In genomic region chr11:35812850-35813249, GRCh38 we compare ENCODE assay signal across 25 cellular contexts.
DNase-seq lines count a peak whose midpoint lies in the region; ATAC-seq, FAIRE-seq and TF ChIP-seq lines count a peak whose summit lies in the region.
"Had no signal": no experiment of that assay in that cellular context is flagged by ENCODE, and none has a peak within 500 bp of the region (broad histone marks: within the 10 kb centered on the region; RNA-seq: fewer than 3 reads in every experiment).

No MANE protein-coding gene starts in this region.

- peaks cover 54% of the 10 kb centered on the region for H3K36me3 Mint-ChIP-seq in activated T-cell treated with anti-CD3 and anti-CD28 coated beads, Interleukin-2, amount 50 U/mL, for 24 hours (ENCODE audit: low read depth)

- intact Hi-C loops in HepG2 (cut with micrococcal nuclease; ENCODE audit: unreplicated experiment) = no loop called here
- intact Hi-C loops in heart right ventricle (cut with DNase I) = loop anchor here in 1 of 10 donors (10.0 kb wide), 1 partner anchor 148 kb away; the partner anchor contains the start of gene TRIM44
- intact Hi-C loops in uterus (cut with DNase I; ENCODE audit: low total_unique reads) = no loop called here

- no peak overlapping the region for H3K4me3 ChIP-seq in liver (ENCODE audit: low read depth in 1 of 3, low read length in 3 of 3)
- H3K4me3 ChIP-seq in HepG2 (replicated peaks in 1 of 3; ENCODE audit: insufficient read depth in 1 of 3, low read depth in 2 of 3, low read length in 3 of 3) = no peak overlapping the region
- H3K4me3 ChIP-seq in heart right ventricle = no peak overlapping the region
- no peak overlapping the region for H3K4me3 ChIP-seq in uterus
- H3K4me3 ChIP-seq: A549, esophagus muscularis mucosa, lower lobe of right lung, neural progenitor cell, tibial nerve had no signal

- TF ChIP-seq RAD21 in liver (IDR thresholded peaks at IDR 0.05) (no peak), HepG2 (CRISPR knock-in tag; IDR thresholded peaks at IDR 0.05) (no peak)

- H3K36me3 ChIP-seq in liver (ENCODE audit: control insufficient read depth in 4 of 4, insufficient read depth in 3 of 4, low read depth in 1 of 4, low read length in 3 of 4) = peaks cover 0 to 1% (median 0%) of the 10 kb centered on the region in 4 donors
- H3K36me3 ChIP-seq in HepG2 (replicated peaks in 1 of 2; ENCODE audit: control insufficient read depth in 1 of 2, insufficient read depth in 2 of 2, low read length in 2 of 2) = peaks cover 0 to 10% of the 10 kb centered on the region in 2 experiments; a peak in 1 of 5 replicates
- peaks cover 0 to 7% (median 0%) of the 10 kb centered on the region in 9 donors for H3K36me3 ChIP-seq in heart right ventricle
- no peaks in the 10 kb centered on the region for H3K36me3 ChIP-seq in uterus
- H3K36me3 ChIP-seq: neural progenitor cell had no signal

- TF ChIP-seq CTCF in liver (IDR thresholded peaks at IDR 0.05; ENCODE audit: low read depth, low read length, missing input control) (no peak), HepG2 (CRISPR knock-in tag; IDR thresholded peaks at IDR 0.05) (no peak), heart right ventricle (IDR thresholded peaks at IDR 0.05) (no peak), uterus (IDR thresholded peaks at IDR 0.05) (no peak)

- no peak overlapping the region for H3K9ac ChIP-seq in liver (ENCODE audit: low read depth in 1 of 2, low read length in 2 of 2)
- H3K9ac ChIP-seq in HepG2 (ENCODE audit: insufficient read depth, low read depth, low read length) = no peak overlapping the region
- H3K9ac ChIP-seq: neural progenitor cell had no signal

- TF ChIP-seq POLR2A in HepG2 (IDR thresholded peaks at IDR 0.05; ENCODE audit: insufficient read depth in 1 of 2, low read depth in 2 of 2, low read length in 2 of 2) = no peak
- TF ChIP-seq POLR2A in uterus (IDR thresholded peaks at IDR 0.05) = no peak

- H3K4me3 Mint-ChIP-seq in activated T-cell treated with anti-CD3 and anti-CD28 coated beads, Interleukin-2, amount 50 U/mL, for 24 hours = no peak overlapping the region
- H3K4me3 Mint-ChIP-seq: CD4-positive, alpha-beta T cell; neural progenitor cell; stimulated activated naive CD8-positive, alpha-beta T cell treated with anti-CD3 and anti-CD28 coated beads, Interleukin-15, amount 100 ng/mL, for 72 hours; T-helper 2 cell treated with Interferon-gamma antibody and Interleukin-4, amounts not matched to agents 5 μg/mL and 100 μg/mL, for 36 hours had no signal

- ATAC-seq in HepG2 = no peak
- peak in 7 of 8 donors; percentile 43 to 84 (median 79) for ATAC-seq in heart right ventricle
- ATAC-seq in GM19467 (IDR thresholded peaks at IDR 0.05; ENCODE audit: unreplicated experiment) = no peak
- ATAC-seq: A549; PC-3; stimulated activated naive CD8-positive, alpha-beta T cell treated with anti-CD3 and anti-CD28 coated beads, Interleukin-15, amount 100 ng/mL, for 72 hours had no signal

- no peaks in the 10 kb centered on the region for H3K79me2 ChIP-seq in HepG2 (ENCODE audit: insufficient read depth, low read length)

- 40% methylated on average over 4 of the region's 4 CpGs for WGBS in liver
- 100% methylated on average over 4 of the region's 4 CpGs for WGBS in HepG2 (ENCODE audit: low lambda C conversion rate)
- 22 to 44% methylated on average over 4 of the region's 4 CpGs for WGBS in heart right ventricle, 2 donors

- no peak overlapping the region for H3K4me2 ChIP-seq in HepG2 (ENCODE audit: low read depth, low read length)
- H3K4me2 ChIP-seq: A549, neural progenitor cell had no signal

- in situ Hi-C loops in HepG2 (cut with HindIII; ENCODE audit: extremely low pct_ligation_motif_present, low pct_unique_long_range_greater_than_20kb) = no loop called here

- DNase-seq in HepG2 (ENCODE audit: low spot score) (no peak), heart right ventricle (peak in 1 of 2 donors; percentile 70), middle frontal gyrus (ENCODE audit: extremely low spot score, low spot score) (peak; percentile 51), uterus (peak; percentile 19 to 30), GM19239 (ENCODE audit: insufficient read length, low spot score) (no peak)
- DNase-seq in activated T-cell treated with anti-CD3 and anti-CD28 coated beads, Interleukin-2, amount 50 U/mL, for 24 hours = no peak
- DNase-seq: activated CD4-positive, alpha-beta T cell treated with anti-CD3 and anti-CD28 coated beads for 48 hours; activated gamma-delta T cell treated with Interleukin-2 at 50 U/mL for 16 hours; activated T-cell treated with anti-CD3 and anti-CD28 coated beads, Interleukin-2, amount 50 U/mL, for 1 hour; AML-193; CD4-positive, alpha-beta T cell; cortex of kidney; lower lobe of right lung; NCI-H510A treated with DMSO at 0.1 percent for 48 hours; PC-3; stimulated activated naive CD8-positive, alpha-beta T cell treated with anti-CD3 and anti-CD28 coated beads, Interleukin-15, amount 100 ng/mL, for 72 hours had no signal

- H3K27me3 ChIP-seq in liver (ENCODE audit: control insufficient read depth in 4 of 4, insufficient read depth in 4 of 4, low read length in 3 of 4) (no peaks in the 10 kb centered on the region), HepG2 (ENCODE audit: control insufficient read depth in 1 of 2, insufficient read depth in 2 of 2, low read length in 2 of 2) (no peaks in the 10 kb centered on the region), heart right ventricle (no peaks in the 10 kb centered on the region), uterus (no peaks in the 10 kb centered on the region)
- H3K27me3 ChIP-seq: esophagus muscularis mucosa, neural progenitor cell, tibial nerve had no signal

- POLR2A ChIA-PET in HepG2 (lab: Yijun Ruan, JAX) = interaction anchor here (1.2 kb wide), 1 partner anchor 9 kb away, joined by 4 read pairs; no protein-coding TSS in a partner anchor

- H3K9me3 ChIP-seq in liver (ENCODE audit: control insufficient read depth in 4 of 4, low read length in 3 of 4) = no peaks in the 10 kb centered on the region
- no peaks in the 10 kb centered on the region for H3K9me3 ChIP-seq in HepG2 (ENCODE audit: low read length)
- H3K9me3 ChIP-seq in heart right ventricle = no peaks in the 10 kb centered on the region
- H3K9me3 ChIP-seq in uterus = no peaks in the 10 kb centered on the region
- H3K9me3 ChIP-seq: A549, esophagus muscularis mucosa, lower lobe of right lung, tibial nerve had no signal

- CTCF ChIA-PET in HepG2 (lab: Yijun Ruan, JAX; ENCODE audit: low intra/inter-chr PET ratio, low total read pairs) = no interaction called here

- FAIRE-seq in HepG2 (lab: Jason Lieb, UNC) = no peak
- FAIRE-seq in GM19239 (lab: Jason Lieb, UNC) = no peak
- FAIRE-seq: A549, bronchial epithelial cell had no signal

- H4K20me1 ChIP-seq in HepG2 (ENCODE audit: insufficient read depth, low read length) = no peaks in the 10 kb centered on the region

- no peaks in the 10 kb centered on the region for H3K9me3 Mint-ChIP-seq in activated T-cell treated with anti-CD3 and anti-CD28 coated beads, Interleukin-2, amount 50 U/mL, for 24 hours
- H3K9me3 Mint-ChIP-seq: T-helper 2 cell treated with Interferon-gamma antibody and Interleukin-4, amounts not matched to agents 5 μg/mL and 100 μg/mL, for 36 hours had no signal

- H3K4me1 Mint-ChIP-seq in activated T-cell treated with anti-CD3 and anti-CD28 coated beads, Interleukin-2, amount 50 U/mL, for 24 hours (ENCODE audit: low read depth) = no peaks in the 10 kb centered on the region
- H3K4me1 Mint-ChIP-seq: stimulated activated naive CD8-positive, alpha-beta T cell treated with anti-CD3 and anti-CD28 coated beads, Interleukin-15, amount 100 ng/mL, for 72 hours had no signal

- H3K27ac ChIP-seq in liver (ENCODE audit: low read depth in 1 of 2, low read length in 2 of 2) = no peak overlapping the region
- no peak overlapping the region for H3K27ac ChIP-seq in HepG2 (ENCODE audit: extremely low read length, insufficient read depth, low read length)
- H3K27ac ChIP-seq in heart right ventricle = peak overlapping the region in 8 of 10 donors; percentile 3 to 76 (median 42)
- no peak overlapping the region for H3K27ac ChIP-seq in uterus
- H3K27ac ChIP-seq: A549, esophagus muscularis mucosa, lower lobe of right lung, neural progenitor cell, tibial nerve, VCaP had no signal

- no peak overlapping the region for H3K27ac Mint-ChIP-seq in activated T-cell treated with anti-CD3 and anti-CD28 coated beads, Interleukin-2, amount 50 U/mL, for 24 hours
- H3K27ac Mint-ChIP-seq: CD4-positive, alpha-beta T cell; neural progenitor cell; T-helper 2 cell treated with Interferon-gamma antibody and Interleukin-4, amounts not matched to agents 5 μg/mL and 100 μg/mL, for 36 hours had no signal

- peaks cover 6 to 38% (median 21%) of the 10 kb centered on the region in 4 donors for H3K4me1 ChIP-seq in liver (ENCODE audit: control insufficient read depth in 4 of 4, insufficient read depth in 4 of 4, low read length in 3 of 4)
- H3K4me1 ChIP-seq in HepG2 (ENCODE audit: insufficient read depth, low read length) = peaks cover 13% of the 10 kb centered on the region; the same call in 1 of the 2 replicates
- H3K4me1 ChIP-seq in heart right ventricle = peaks cover 15 to 66% (median 37%) of the 10 kb centered on the region in 9 donors
- no peaks in the 10 kb centered on the region for H3K4me1 ChIP-seq in uterus
- H3K4me1 ChIP-seq: A549, lower lobe of right lung had no signal

- BruUV-seq in HepG2 (replicated peaks; lab: Mats Ljungman, UMichigan) = no TSS peak

- H2AFZ ChIP-seq in HepG2 (ENCODE audit: low read length) = no peak overlapping the region
- H2AFZ ChIP-seq: neural progenitor cell had no signal

- no peaks in the 10 kb centered on the region for H3K27me3 Mint-ChIP-seq in activated T-cell treated with anti-CD3 and anti-CD28 coated beads, Interleukin-2, amount 50 U/mL, for 24 hours
- H3K27me3 Mint-ChIP-seq: CD4-positive, alpha-beta T cell; stimulated activated naive CD8-positive, alpha-beta T cell treated with anti-CD3 and anti-CD28 coated beads, Interleukin-15, amount 100 ng/mL, for 72 hours had no signal

- TF ChIP-seq EP300 in HepG2 (IDR thresholded peaks at IDR 0.05; ENCODE audit: low read depth in 2 of 2, low read length in 2 of 2) (no peak), HepG2 (CRISPR knock-in tag; IDR thresholded peaks at IDR 0.05; ENCODE audit: borderline replicate concordance) (no peak)

TF ChIP-seq in liver, 16 proteins besides CTCF, POLR2A, EP300 and RAD21 (continues in another document):
- TF ChIP-seq HNF4G (IDR thresholded peaks at IDR 0.05) (no peak), YY1 (IDR thresholded peaks at IDR 0.05) (peak; percentile 19), GABPA (IDR thresholded peaks at IDR 0.05 in 1 of 2, conservative IDR thresholded peaks at IDR 0.05 in 1 of 2) (no peak), NR2F2 (IDR thresholded peaks at IDR 0.05) (peak; percentile 15), RXRA (IDR thresholded peaks at IDR 0.05) (peak in 1 of 2 donors; percentile 37)

TF ChIP-seq in HepG2, 621 proteins besides CTCF, POLR2A, EP300 and RAD21 (continues in another document):
- TF ChIP-seq NFKB2 (CRISPR knock-in tag; IDR thresholded peaks at IDR 0.05; ENCODE audit: borderline replicate concordance) = no peak

Comparison
In these comparisons a context has a peak if more than half of its experiments do, and no peak if none do; other contexts are left out.
1. H3K27ac ChIP-seq: peak in heart right ventricle (8 of 10); none in liver (0 of 2), HepG2 (single experiment) and uterus (0 of 2).
2. ATAC-seq: peak in heart right ventricle (7 of 8); none in HepG2 (single experiment) and GM19467 (single experiment).
3. DNase-seq: peak in middle frontal gyrus (single experiment) and uterus (2 of 2); none in HepG2 (single experiment), GM19239 (single experiment) and activated T-cell treated with anti-CD3 and anti-CD28 coated beads, Interleukin-2, amount 50 U/mL, for 24 hours (single experiment).